Comparison of ENCODE assay signal across 25 cellular contexts in the genomic region with DNA sequence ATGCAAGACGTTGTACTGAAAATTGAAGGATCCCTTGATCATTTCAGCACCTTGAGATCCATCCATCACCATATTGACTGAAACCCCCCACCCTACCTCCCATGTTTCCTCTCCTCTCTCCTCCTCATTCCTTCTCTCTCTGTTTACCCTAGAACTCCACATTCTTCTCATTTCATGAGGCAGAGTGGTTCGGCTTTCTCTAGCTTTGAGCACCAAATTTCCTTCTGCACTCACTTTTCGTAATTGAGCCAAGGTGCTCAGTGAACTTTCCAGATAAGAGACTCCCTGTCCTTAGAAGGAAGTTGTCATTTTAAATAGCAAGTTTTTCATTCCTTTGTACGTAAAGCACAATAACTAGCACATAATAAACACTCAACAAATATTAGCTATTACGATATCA.
"Had no signal": no experiment of that assay in that cellular context is flagged by ENCODE, and none has a peak within 500 bp of the region (broad histone marks: within the 10 kb centered on the region; RNA-seq: fewer than 3 reads in every experiment).

No MANE protein-coding gene starts in this region.

- H3K9me3 Mint-ChIP-seq: activated CD4-positive, alpha-beta memory T cell treated with anti-CD3 and anti-CD28 coated beads, Interleukin-2, amount 10 ng/mL, durations not matched to agents 7 days and 5 days; activated CD4-positive, alpha-beta T cell treated with anti-CD3 and anti-CD28 coated beads, Interleukin-2, amount 10 ng/mL, durations not matched to agents 7 days and 5 days; activated T-cell treated with anti-CD3 and anti-CD28 coated beads, Interleukin-2, amount 50 U/mL, for 4 hours; activated T-helper 17 cell treated with anti-CD3 and anti-CD28 coated beads, Interleukin-2, amount 50 U/mL, for 72 hours; central memory CD8-positive, alpha-beta T cell; dendritic cell treated with granulocyte-macrophage colony-stimulating factor and Interleukin-4, amounts not matched to agents 40 ng/mL and 50 ng/mL, for 4 days; endodermal cell had no signal

- DNase-seq: activated CD4-positive, alpha-beta memory T cell treated with anti-CD3 and anti-CD28 coated beads, Interleukin-2, amount 10 ng/mL, durations not matched to agents 7 days and 5 days; activated CD4-positive, alpha-beta T cell treated with anti-CD3 and anti-CD28 coated beads for 36 hours; activated CD4-positive, alpha-beta T cell treated with anti-CD3 and anti-CD28 coated beads, Interleukin-2, amount 10 ng/mL, durations not matched to agents 7 days and 5 days; activated CD4-positive, alpha-beta T cell treated with anti-CD3 and anti-CD28 coated beads, Interleukin-2, amount 50 U/mL, for 4 hours; activated CD4-positive, CD25-positive, alpha-beta regulatory T cell; activated CD4-positive, CD25-positive, alpha-beta regulatory T cell treated with anti-CD3 and anti-CD28 coated beads, Interleukin-2, amount 50 U/mL, for 72 hours; activated effector memory CD4-positive, alpha-beta T cell treated with Interleukin-2 at 50 U/mL for 16 hours; activated gamma-delta T cell treated with Interleukin-2 at 50 U/mL for 16 hours; activated naive CD4-positive, alpha-beta T cell treated with anti-CD3 and anti-CD28 coated beads, Interleukin-2, amount 50 U/mL, for 16 hours; activated naive CD4-positive, alpha-beta T cell treated with Interleukin-2 at 50 U/mL for 16 hours; activated T-cell treated with anti-CD3 and anti-CD28 coated beads, Interleukin-2, amount 50 U/mL, for 4 hours; amniotic stem cell; anterior cingulate cortex; brain microvascular endothelial cell; dorsolateral prefrontal cortex; effector memory CD4-positive, alpha-beta T cell; endodermal cell; foreskin fibroblast; T-helper 2 cell had no signal

- H3K4me3 ChIP-seq: coronary artery, dorsolateral prefrontal cortex had no signal

- H3K27ac ChIP-seq: brain microvascular endothelial cell, coronary artery, dorsolateral prefrontal cortex had no signal

- H3K27me3 Mint-ChIP-seq: activated CD4-positive, alpha-beta memory T cell treated with anti-CD3 and anti-CD28 coated beads, Interleukin-2, amount 10 ng/mL, durations not matched to agents 7 days and 5 days had no signal

- H3K36me3 ChIP-seq: brain microvascular endothelial cell had no signal

- H3K4me3 Mint-ChIP-seq: activated CD4-positive, alpha-beta memory T cell treated with anti-CD3 and anti-CD28 coated beads, Interleukin-2, amount 10 ng/mL, durations not matched to agents 7 days and 5 days; activated CD4-positive, alpha-beta T cell treated with anti-CD3 and anti-CD28 coated beads for 36 hours; activated CD4-positive, alpha-beta T cell treated with anti-CD3 and anti-CD28 coated beads, Interleukin-2, amount 10 ng/mL, durations not matched to agents 7 days and 5 days; activated naive CD8-positive, alpha-beta T cell; activated T-cell treated with anti-CD3 and anti-CD28 coated beads, Interleukin-2, amount 50 U/mL, for 4 hours; activated T-helper 17 cell treated with anti-CD3 and anti-CD28 coated beads, Interleukin-2, amount 50 U/mL, for 72 hours; central memory CD8-positive, alpha-beta T cell; dendritic cell treated with granulocyte-macrophage colony-stimulating factor and Interleukin-4, amounts not matched to agents 40 ng/mL and 50 ng/mL, for 4 days; endodermal cell had no signal

- H3K4me1 Mint-ChIP-seq: activated CD4-positive, alpha-beta memory T cell treated with anti-CD3 and anti-CD28 coated beads, Interleukin-2, amount 10 ng/mL, durations not matched to agents 7 days and 5 days; activated CD4-positive, alpha-beta T cell treated with anti-CD3 and anti-CD28 coated beads for 36 hours; activated CD4-positive, alpha-beta T cell treated with anti-CD3 and anti-CD28 coated beads, Interleukin-2, amount 10 ng/mL, durations not matched to agents 7 days and 5 days; activated T-helper 17 cell treated with anti-CD3 and anti-CD28 coated beads, Interleukin-2, amount 50 U/mL, for 72 hours; central memory CD8-positive, alpha-beta T cell had no signal

- ATAC-seq: activated CD4-positive, alpha-beta T cell treated with anti-CD3 and anti-CD28 coated beads for 36 hours; activated T-cell treated with anti-CD3 and anti-CD28 coated beads, Interleukin-2, amount 50 U/mL, for 4 hours; activated T-helper 17 cell treated with anti-CD3 and anti-CD28 coated beads, Interleukin-2, amount 50 U/mL, for 72 hours; esophagus mucosa had no signal

- H3K27me3 ChIP-seq: brain microvascular endothelial cell, dorsolateral prefrontal cortex had no signal

- H3K36me3 Mint-ChIP-seq: activated naive CD8-positive, alpha-beta T cell had no signal

- H3K27ac Mint-ChIP-seq: activated CD4-positive, alpha-beta memory T cell treated with anti-CD3 and anti-CD28 coated beads, Interleukin-2, amount 10 ng/mL, durations not matched to agents 7 days and 5 days; activated CD4-positive, alpha-beta T cell treated with anti-CD3 and anti-CD28 coated beads for 36 hours; activated CD4-positive, alpha-beta T cell treated with anti-CD3 and anti-CD28 coated beads, Interleukin-2, amount 10 ng/mL, durations not matched to agents 7 days and 5 days; activated naive CD8-positive, alpha-beta T cell; activated T-helper 17 cell treated with anti-CD3 and anti-CD28 coated beads, Interleukin-2, amount 50 U/mL, for 72 hours; dendritic cell treated with granulocyte-macrophage colony-stimulating factor and Interleukin-4, amounts not matched to agents 40 ng/mL and 50 ng/mL, for 4 days; endodermal cell had no signal
